ENCODE assay signal across 13 cellular contexts in genomic region chr2:240362216-240362755, GRCh38.
A peak's percentile ranks its signal among the peaks of the same experiment; 100 is the strongest.
DNase-seq lines count a peak whose midpoint lies in the region; ATAC-seq and TF ChIP-seq lines count a peak whose summit lies in the region.
"Had no signal": no experiment of that assay in that cellular context is flagged by ENCODE, and none has a peak within 500 bp of the region (broad histone marks: within the 10 kb centered on the region; RNA-seq: fewer than 3 reads in every experiment).

No MANE protein-coding gene starts in this region.

- no peak for ATAC-seq in Right ventricle myocardium superior (ENCODE audit: poor library complexity)
- ATAC-seq in heart right ventricle, result no peak
- peak; percentile 43 for ATAC-seq in body of pancreas
- no peak for ATAC-seq in lower lobe of right lung
- no peak for ATAC-seq in gastroesophageal sphincter

- no peak overlapping the region for H3K4me3 ChIP-seq in heart right ventricle
- no peak overlapping the region for H3K4me3 ChIP-seq in body of pancreas
- H3K4me3 ChIP-seq in lower lobe of right lung, result no peak overlapping the region
- H3K4me3 ChIP-seq in spleen, result no peak overlapping the region
- no peak overlapping the region for H3K4me3 ChIP-seq in H7 (ENCODE audit: insufficient read depth, low read depth, low read length)
- H3K4me3 ChIP-seq in gastroesophageal sphincter, result no peak overlapping the region
- H3K4me3 ChIP-seq: GM23248 had no signal

- intact Hi-C loops in Right ventricle myocardium superior (cut with DNase I), result no loop called here
- intact Hi-C loops in heart right ventricle (cut with DNase I), result no loop called here
- intact Hi-C loops in body of pancreas (cut with DNase I), result no loop called here
- intact Hi-C loops in lower lobe of right lung (cut with DNase I), result no loop called here
- intact Hi-C loops in spleen (cut with DNase I; ENCODE audit: low total_unique reads), result no loop called here

- no peaks in the 10 kb centered on the region for H3K36me3 ChIP-seq in heart right ventricle
- no peaks in the 10 kb centered on the region for H3K36me3 ChIP-seq in body of pancreas (replicated peaks in 1 of 2; ENCODE audit: insufficient read depth in 1 of 2, low read depth in 2 of 2)
- no peaks in the 10 kb centered on the region for H3K36me3 ChIP-seq in lower lobe of right lung
- no peaks in the 10 kb centered on the region for H3K36me3 ChIP-seq in spleen
- H3K36me3 ChIP-seq in H7 (replicated peaks; ENCODE audit: control insufficient read depth, insufficient read depth, low read length), result no peaks in the 10 kb centered on the region
- no peaks in the 10 kb centered on the region for H3K36me3 ChIP-seq in gastroesophageal sphincter

- TF ChIP-seq CTCF in heart right ventricle (IDR thresholded peaks at IDR 0.05), result no peak
- TF ChIP-seq CTCF in body of pancreas (IDR thresholded peaks at IDR 0.05), result no peak
- TF ChIP-seq CTCF in lower lobe of right lung (IDR thresholded peaks at IDR 0.05), result no peak
- TF ChIP-seq CTCF in spleen (IDR thresholded peaks at IDR 0.05 in 8 of 11, conservative IDR thresholded peaks at IDR 0.05 in 3 of 11), result no peak
- no peak for TF ChIP-seq CTCF in gastroesophageal sphincter (IDR thresholded peaks at IDR 0.05)

- H3K27ac ChIP-seq in heart right ventricle, result no peak overlapping the region
- H3K27ac ChIP-seq in body of pancreas, result no peak overlapping the region
- H3K27ac ChIP-seq in lower lobe of right lung, result no peak overlapping the region
- H3K27ac ChIP-seq in spleen, result no peak overlapping the region
- no peak overlapping the region for H3K27ac ChIP-seq in gastroesophageal sphincter
- H3K27ac ChIP-seq: 22Rv1, GM23248 had no signal

- H3K4me1 ChIP-seq in heart right ventricle (peaks cover 0 to 11% (median 0%) of the 10 kb centered on the region in 9 donors), body of pancreas (no peaks in the 10 kb centered on the region), lower lobe of right lung (no peaks in the 10 kb centered on the region), spleen (no peaks in the 10 kb centered on the region), gastroesophageal sphincter (peaks cover 0 to 16% (median 0%) of the 10 kb centered on the region in 3 donors)

- no peak for TF ChIP-seq EP300 in gastroesophageal sphincter (IDR thresholded peaks at IDR 0.05)

- TF ChIP-seq POLR2A in body of pancreas (IDR thresholded peaks at IDR 0.05), result no peak
- TF ChIP-seq POLR2A in spleen (IDR thresholded peaks at IDR 0.05), result no peak
- TF ChIP-seq POLR2A in gastroesophageal sphincter (IDR thresholded peaks at IDR 0.05), result no peak

- H3K9me3 ChIP-seq in heart right ventricle, result peaks cover 0 to 24% (median 16%) of the 10 kb centered on the region in 11 donors
- peaks cover 0 to 9% (median 0%) of the 10 kb centered on the region in 3 donors for H3K9me3 ChIP-seq in body of pancreas
- peaks cover 6% of the 10 kb centered on the region for H3K9me3 ChIP-seq in lower lobe of right lung
- H3K9me3 ChIP-seq in spleen, result peaks cover 2 to 29% (median 25%) of the 10 kb centered on the region in 8 donors
- peaks cover 0 to 26% (median 0%) of the 10 kb centered on the region in 3 donors for H3K9me3 ChIP-seq in gastroesophageal sphincter

- DNase-seq in Right ventricle myocardium superior (peak; percentile 11), heart right ventricle (no peak), body of pancreas (peak in 1 of 4 donors; percentile 18), lower lobe of right lung (peak; percentile 37), spleen (peak; percentile 54), H7 (no peak)
- DNase-seq in stimulated activated CD4-positive, alpha-beta T cell treated with anti-CD3 and anti-CD28 coated beads, Interleukin-15, amount 100 ng/mL, for 24 hours, result no peak
- DNase-seq: CD4-positive, alpha-beta T cell; DMS79 treated with DMSO at 0.1 percent for 48 hours; EL; GM23248 had no signal

- WGBS in heart right ventricle, 2 donors, result 76 to 94% methylated on average over 10 of the region's 10 CpGs
- 52 to 53% methylated on average over 8 to 10 of the region's 10 CpGs for WGBS in body of pancreas, 2 donors
- WGBS in spleen, 5 donors, result 73 to 84% (median 74%) methylated on average over 10 of the region's 10 CpGs
- WGBS in gastroesophageal sphincter (ENCODE audit: low coverage in 1 of 2), 2 donors, result 83% methylated on average over 1 of the region's 10 CpGs; no CpG with 5 or more reads in 1 of the 2 donors

- H3K27me3 ChIP-seq in heart right ventricle (no peaks in the 10 kb centered on the region), body of pancreas (no peaks in the 10 kb centered on the region), lower lobe of right lung (ENCODE audit: low read depth) (no peaks in the 10 kb centered on the region), spleen (replicated peaks in 1 of 7) (peaks cover 0 to 9% (median 0%) of the 10 kb centered on the region in 7 donors), H7 (ENCODE audit: control insufficient read depth, insufficient read depth, low read length) (no peaks in the 10 kb centered on the region), gastroesophageal sphincter (no peaks in the 10 kb centered on the region)

Comparison
In these comparisons a context has a peak if more than half of its experiments do, and no peak if none do; other contexts are left out.
1. DNase-seq: peak in Right ventricle myocardium superior (single experiment), lower lobe of right lung (single experiment) and spleen (single experiment); none in heart right ventricle (0 of 2), H7 (single experiment) and stimulated activated CD4-positive, alpha-beta T cell treated with anti-CD3 and anti-CD28 coated beads, Interleukin-15, amount 100 ng/mL, for 24 hours (single experiment).